Comparison of ENCODE assay signal across 27 cellular contexts in the genomic region with DNA sequence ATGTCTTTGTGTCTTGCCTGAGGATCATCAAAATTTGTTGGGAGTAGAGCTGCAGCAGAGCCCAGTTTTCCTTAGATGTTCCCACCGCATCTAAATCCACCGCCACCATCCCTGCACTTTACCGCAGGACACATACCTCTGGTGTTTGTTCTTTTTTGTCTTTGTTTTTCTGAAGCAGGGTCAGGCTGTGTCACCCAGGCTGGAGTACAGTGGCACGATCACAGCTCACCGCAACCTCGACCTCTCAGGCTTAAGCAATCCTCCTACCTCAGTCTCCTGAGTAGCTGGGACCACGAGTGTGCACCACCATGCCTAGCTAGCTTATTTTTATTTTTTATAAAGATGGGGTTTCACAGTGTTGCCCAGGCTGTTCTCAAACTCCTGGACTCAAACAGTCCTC.
"Had no signal": no experiment of that assay in that cellular context is flagged by ENCODE, and none has a peak within 500 bp of the region (broad histone marks: within the 10 kb centered on the region; RNA-seq: fewer than 3 reads in every experiment).

No MANE protein-coding gene starts in this region.

- H3K36me3 ChIP-seq: breast epithelium, pancreas, prostate gland, sigmoid colon, tibial nerve had no signal

- H3K4me3 Mint-ChIP-seq: dendritic cell treated with granulocyte-macrophage colony-stimulating factor and Interleukin-4, amounts not matched to agents 40 ng/mL and 50 ng/mL, for 4 days; endodermal cell; immature natural killer cell; nephron progenitor cell; stimulated activated memory B cell treated with anti-CD40 and anti-IgM and Interleukin-4, amounts not matched to agents 10 μg/mL and 1 μg/mL and 100 μg/mL, for 72 hours had no signal

- H3K36me3 Mint-ChIP-seq: immature natural killer cell, naive B cell had no signal

- H3K27ac ChIP-seq: breast epithelium, heart left ventricle, pancreas, prostate gland, sigmoid colon, tibial nerve had no signal

- H3K27me3 Mint-ChIP-seq: dendritic cell treated with granulocyte-macrophage colony-stimulating factor and Interleukin-4, amounts not matched to agents 40 ng/mL and 50 ng/mL, for 4 days; naive B cell; stimulated activated memory B cell treated with anti-CD40 and anti-IgM and Interleukin-4, amounts not matched to agents 10 μg/mL and 1 μg/mL and 100 μg/mL, for 72 hours had no signal

- H3K27me3 ChIP-seq: breast epithelium, heart left ventricle, pancreas, sigmoid colon, tibial nerve had no signal

- H3K4me3 ChIP-seq: breast epithelium, heart left ventricle, pancreas, prostate gland, sigmoid colon, tibial nerve had no signal

- DNase-seq: activated CD4-positive, alpha-beta T cell treated with anti-CD3 and anti-CD28 coated beads for 4 hours; activated CD4-positive, CD25-positive, alpha-beta regulatory T cell; activated CD8-positive, alpha-beta memory T cell treated with anti-CD3 and anti-CD28 coated beads for 24 hours; activated naive CD4-positive, alpha-beta T cell treated with Interleukin-2 at 50 U/mL for 16 hours; central memory CD4-positive, alpha-beta T cell; endodermal cell; foreskin fibroblast; heart left ventricle; hypothalamus; immature natural killer cell; kidney; left colon; mammary epithelial cell; naive B cell; nephron progenitor cell; nucleus accumbens; pancreas; retina; sigmoid colon; small intestine; stimulated activated CD4-positive, alpha-beta T cell treated with anti-CD3 and anti-CD28 coated beads, Interleukin-4, amount 100 ng/mL, for 24 hours had no signal

- H3K4me1 ChIP-seq: prostate gland had no signal

- H3K27ac Mint-ChIP-seq: dendritic cell treated with granulocyte-macrophage colony-stimulating factor and Interleukin-4, amounts not matched to agents 40 ng/mL and 50 ng/mL, for 4 days; endodermal cell; naive B cell; nephron progenitor cell; stimulated activated memory B cell treated with anti-CD40 and anti-IgM and Interleukin-4, amounts not matched to agents 10 μg/mL and 1 μg/mL and 100 μg/mL, for 72 hours had no signal

- ATAC-seq: esophagus mucosa; heart left ventricle; left colon; pancreas; stimulated activated memory B cell treated with anti-CD40 and anti-IgM and Interleukin-4, amounts not matched to agents 10 μg/mL and 1 μg/mL and 100 μg/mL, for 72 hours had no signal

- H3K9me3 ChIP-seq: breast epithelium, heart left ventricle, pancreas, prostate gland, sigmoid colon, tibial nerve had no signal

- H3K9me3 Mint-ChIP-seq: dendritic cell treated with granulocyte-macrophage colony-stimulating factor and Interleukin-4, amounts not matched to agents 40 ng/mL and 50 ng/mL, for 4 days; endodermal cell; immature natural killer cell; naive B cell; nephron progenitor cell; stimulated activated memory B cell treated with anti-CD40 and anti-IgM and Interleukin-4, amounts not matched to agents 10 μg/mL and 1 μg/mL and 100 μg/mL, for 72 hours had no signal
